In genomic region chr11:125873881-125874555, GRCh38 we compare ENCODE assay signal across 1 cellular context.
TF ChIP-seq lines count a peak whose summit lies in the region.

No MANE protein-coding gene starts in this region.

TF ChIP-seq in endothelial cell of umbilical vein, 7 proteins besides CTCF, POLR2A, EP300 and RAD21:
- TF ChIP-seq EZH2 (IDR thresholded peaks at IDR 0.05; ENCODE audit: borderline replicate concordance, low read depth, low read length, severe bottlenecking): no peak
- TF ChIP-seq JUN (IDR thresholded peaks at IDR 0.05; ENCODE audit: borderline replicate concordance, insufficient read depth, insufficient read length, low read depth): no peak
- TF ChIP-seq GATA2 (IDR thresholded peaks at IDR 0.05; ENCODE audit: insufficient read depth, insufficient read length, low read depth, low read length): no peak
- no peak for TF ChIP-seq MYC (IDR thresholded peaks at IDR 0.05; ENCODE audit: low read depth, low read length)
- TF ChIP-seq POLR2AphosphoS5 (IDR thresholded peaks at IDR 0.05; ENCODE audit: insufficient read depth, low read depth, low read length): no peak
- TF ChIP-seq FOS (IDR thresholded peaks at IDR 0.05; ENCODE audit: borderline replicate concordance, insufficient read depth, low read length): no peak
- no peak for TF ChIP-seq MAX (IDR thresholded peaks at IDR 0.05; ENCODE audit: insufficient read depth, insufficient read length)
